ENCODE assay signal across 11 cellular contexts in the genomic region with DNA sequence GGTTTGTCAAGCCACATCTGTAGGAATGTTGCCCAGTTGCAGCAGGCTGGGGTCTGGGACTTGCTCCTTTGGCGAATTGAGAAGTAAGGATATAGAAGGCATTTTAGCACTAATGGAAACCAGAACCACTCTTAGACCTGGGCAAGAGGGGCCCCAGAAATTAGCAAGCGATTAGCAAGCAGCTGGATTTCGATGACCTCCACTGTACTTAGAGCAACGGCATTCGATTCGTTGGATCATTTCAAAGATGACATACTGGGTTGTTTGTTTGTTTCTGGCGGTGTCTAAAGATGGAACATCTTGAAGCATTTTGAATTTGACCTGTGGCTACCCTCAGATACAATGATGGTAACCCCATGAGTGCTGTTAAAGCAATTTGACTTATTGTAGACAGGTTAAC. TPM values are rescaled to one million over a fixed set of nuclear protein-coding genes. Genes with fewer than 3 reads are reported as not detected.
DNase-seq lines count a peak whose midpoint lies in the region; ATAC-seq and TF ChIP-seq lines count a peak whose summit lies in the region.
"Had no signal": no experiment of that assay in that cellular context is flagged by ENCODE, and none has a peak within 500 bp of the region (broad histone marks: within the 10 kb centered on the region; RNA-seq: fewer than 3 reads in every experiment).

No MANE protein-coding gene starts in this region.

- DNase-seq in activated CD4-positive, alpha-beta T cell treated with anti-CD3 and anti-CD28 coated beads, Interleukin-2, amount 10 ng/mL, durations not matched to agents 7 days and 5 days, result no peak
- DNase-seq in activated CD4-positive, alpha-beta T cell treated with anti-CD3 and anti-CD28 coated beads for 4 hours, result no peak
- no peak for DNase-seq in activated CD4-positive, alpha-beta memory T cell treated with anti-CD3 and anti-CD28 coated beads for 36 hours
- DNase-seq in stomach (no peak), Peyer's patch (no peak), NCI-H510A (lab: John Stamatoyannopoulos, UW) (no peak)
- DNase-seq: central memory CD4-positive, alpha-beta T cell; NK-92 treated with Interleukin-12 subunit alpha and Interleukin-12 subunit beta, amount 100 ng/mL, for 24 hours; stimulated activated CD4-positive, alpha-beta T cell treated with anti-CD3 and anti-CD28 coated beads, Interleukin-4, amount 100 ng/mL, for 24 hours had no signal

- H3K9me3 Mint-ChIP-seq in activated CD4-positive, alpha-beta T cell treated with anti-CD3 and anti-CD28 coated beads, Interleukin-2, amount 10 ng/mL, durations not matched to agents 7 days and 5 days, result peaks cover 2% of the 10 kb centered on the region
- H3K9me3 Mint-ChIP-seq in activated CD4-positive, alpha-beta memory T cell treated with anti-CD3 and anti-CD28 coated beads for 36 hours, result no peaks in the 10 kb centered on the region

- CTCF ChIA-PET in activated CD4-positive, alpha-beta T cell treated with anti-CD3 and anti-CD28 coated beads, Interleukin-2, amount 10 ng/mL, durations not matched to agents 7 days and 5 days (lab: Charles Lee), result no interaction called here
- CTCF ChIA-PET in activated CD4-positive, alpha-beta memory T cell treated with anti-CD3 and anti-CD28 coated beads for 36 hours (lab: Charles Lee), result interaction anchor here (3.4 kb wide), 1 partner anchor 101 kb away, joined by 13 read pairs; the partner anchor contains the start of gene PPARA

- POLR2A ChIA-PET in activated CD4-positive, alpha-beta T cell treated with anti-CD3 and anti-CD28 coated beads, Interleukin-2, amount 10 ng/mL, durations not matched to agents 7 days and 5 days (lab: Charles Lee), result no interaction called here
- POLR2A ChIA-PET in activated CD4-positive, alpha-beta memory T cell treated with anti-CD3 and anti-CD28 coated beads for 36 hours (lab: Charles Lee), result interaction anchor here (1.5 kb wide), 1 partner anchor 100 kb away, joined by 6 read pairs; the partner anchor contains the start of gene PPARA

- H3K9me3 ChIP-seq in iPS-15b (ENCODE audit: control insufficient read depth, insufficient read depth, low read length), result no peaks in the 10 kb centered on the region
- no peaks in the 10 kb centered on the region for H3K9me3 ChIP-seq in stomach
- no peaks in the 10 kb centered on the region for H3K9me3 ChIP-seq in Peyer's patch

- TF ChIP-seq POLR2A in stomach (IDR thresholded peaks at IDR 0.05) (no peak), Peyer's patch (IDR thresholded peaks at IDR 0.05) (no peak)

- H3K27me3 ChIP-seq in iPS-15b (ENCODE audit: control insufficient read depth, insufficient read depth, low read length) (peaks cover 8% of the 10 kb centered on the region), stomach (no peaks in the 10 kb centered on the region), Peyer's patch (no peaks in the 10 kb centered on the region)

- H3K36me3 Mint-ChIP-seq in activated CD4-positive, alpha-beta T cell treated with anti-CD3 and anti-CD28 coated beads, Interleukin-2, amount 10 ng/mL, durations not matched to agents 7 days and 5 days (ENCODE audit: low read depth), result peaks cover 8% of the 10 kb centered on the region
- no peaks in the 10 kb centered on the region for H3K36me3 Mint-ChIP-seq in activated CD4-positive, alpha-beta memory T cell treated with anti-CD3 and anti-CD28 coated beads for 36 hours

- WGBS in stomach, 5 donors, result 71 to 86% (median 82%) methylated on average over 7 of the region's 7 CpGs

- no peaks in the 10 kb centered on the region for H3K4me1 ChIP-seq in iPS-15b (ENCODE audit: control insufficient read depth, insufficient read depth, low read length)
- peaks cover 6 to 36% (median 23%) of the 10 kb centered on the region in 4 donors for H3K4me1 ChIP-seq in stomach
- H3K4me1 ChIP-seq in Peyer's patch, result peaks cover 0 to 17% (median 5%) of the 10 kb centered on the region in 4 donors

- peaks cover 25% of the 10 kb centered on the region for H3K4me1 Mint-ChIP-seq in activated CD4-positive, alpha-beta T cell treated with anti-CD3 and anti-CD28 coated beads, Interleukin-2, amount 10 ng/mL, durations not matched to agents 7 days and 5 days
- peaks cover 34% of the 10 kb centered on the region for H3K4me1 Mint-ChIP-seq in activated CD4-positive, alpha-beta memory T cell treated with anti-CD3 and anti-CD28 coated beads for 36 hours (ENCODE audit: low read depth)

- H3K9ac ChIP-seq in iPS-15b (ENCODE audit: low read depth, low read length), result no peak overlapping the region

- H3K4me3 ChIP-seq in iPS-15b (ENCODE audit: low read depth, low read length) (peak overlapping the region; percentile 77), stomach (peak overlapping the region; percentile 75 to 87 (median 83)), Peyer's patch (peak overlapping the region in 2 of 4 donors; percentile 65 to 79)

- H3K27ac Mint-ChIP-seq in activated CD4-positive, alpha-beta T cell treated with anti-CD3 and anti-CD28 coated beads, Interleukin-2, amount 10 ng/mL, durations not matched to agents 7 days and 5 days, result peak overlapping the region; percentile 92
- peak overlapping the region; percentile 65 for H3K27ac Mint-ChIP-seq in activated CD4-positive, alpha-beta memory T cell treated with anti-CD3 and anti-CD28 coated beads for 36 hours

- TF ChIP-seq CTCF in stomach (IDR thresholded peaks at IDR 0.05) (no peak), Peyer's patch (IDR thresholded peaks at IDR 0.05) (no peak)

- peak overlapping the region; percentile 82 for H3K4me3 Mint-ChIP-seq in activated CD4-positive, alpha-beta T cell treated with anti-CD3 and anti-CD28 coated beads, Interleukin-2, amount 10 ng/mL, durations not matched to agents 7 days and 5 days
- H3K4me3 Mint-ChIP-seq in activated CD4-positive, alpha-beta memory T cell treated with anti-CD3 and anti-CD28 coated beads for 36 hours, result peak overlapping the region; percentile 68

- ATAC-seq in HG03342 (IDR thresholded peaks at IDR 0.05; ENCODE audit: unreplicated experiment), result no peak

- peak overlapping the region in 3 of 5 donors; percentile 89 to 92 (median 90) for H3K27ac ChIP-seq in stomach
- H3K27ac ChIP-seq in Peyer's patch, result peak overlapping the region in 1 of 4 donors; percentile 92

- H3K36me3 ChIP-seq in iPS-15b (ENCODE audit: control insufficient read depth, insufficient read depth, low read length), result no peaks in the 10 kb centered on the region
- H3K36me3 ChIP-seq in stomach, result peaks cover 0 to 8% (median 3%) of the 10 kb centered on the region in 4 donors
- no peaks in the 10 kb centered on the region for H3K36me3 ChIP-seq in Peyer's patch

- intact Hi-C loops in activated CD4-positive, alpha-beta memory T cell treated with anti-CD3 and anti-CD28 coated beads for 36 hours (cut with micrococcal nuclease), result loop anchor here (2.0 kb wide), 3 partner anchors 30 to 102 kb away; no protein-coding TSS in a partner anchor
- intact Hi-C loops in stomach (cut with DNase I; ENCODE audit: low total_unique reads), result no loop called here

- H3K27me3 Mint-ChIP-seq in activated CD4-positive, alpha-beta T cell treated with anti-CD3 and anti-CD28 coated beads, Interleukin-2, amount 10 ng/mL, durations not matched to agents 7 days and 5 days, result no peaks in the 10 kb centered on the region
- H3K27me3 Mint-ChIP-seq in activated CD4-positive, alpha-beta memory T cell treated with anti-CD3 and anti-CD28 coated beads for 36 hours, result peaks cover under 1% of the 10 kb centered on the region

- no peak for TF ChIP-seq EP300 in stomach (IDR thresholded peaks at IDR 0.05)

RNA-seq across cellular contexts. Expression of gene CDPF1, which starts 1.2 kb away (rescaled TPM):
- total RNA-seq in activated CD4-positive, alpha-beta T cell treated with anti-CD3 and anti-CD28 coated beads, Interleukin-2, amount 10 ng/mL, durations not matched to agents 7 days and 5 days, result 10 to 100 TPM in 1 of 2 experiments, 1 to 10 TPM in 1; 9.2 to 10.8 TPM
- 1 to 10 TPM; 6.8 to 8.2 TPM for total RNA-seq in activated CD4-positive, alpha-beta memory T cell treated with anti-CD3 and anti-CD28 coated beads for 36 hours
- total RNA-seq in stomach (10 to 100 TPM in 3 of 5 donors, 1 to 10 TPM in 1, not detected in 1; 7.2 to 24.6 (median 12.7) TPM), Peyer's patch (10 to 100 TPM in 3 of 4 donors, 1 to 10 TPM in 1; 7.0 to 23.9 (median 12.1) TPM)
- polyA plus RNA-seq in stomach, result 10 to 100 TPM in 2 of 3 donors, 1 to 10 TPM in 1; 9.7 to 12.1 (median 11.6) TPM

RNA-seq across cellular contexts. Expression of gene PKDREJ, which starts 11.9 kb away (rescaled TPM):
- not detected for total RNA-seq in activated CD4-positive, alpha-beta T cell treated with anti-CD3 and anti-CD28 coated beads, Interleukin-2, amount 10 ng/mL, durations not matched to agents 7 days and 5 days
- not detected for total RNA-seq in activated CD4-positive, alpha-beta memory T cell treated with anti-CD3 and anti-CD28 coated beads for 36 hours
- total RNA-seq in stomach (under 1 TPM in 1 of 5 donors, not detected in 4; under 0.01 TPM), Peyer's patch (1 to 10 TPM in 1 of 4 donors, under 1 TPM in 2, not detected in 1; 0.13 to 1.3 (median 0.35) TPM)
- under 1 TPM in 2 of 3 donors, not detected in 1; 0.06 to 0.10 TPM for polyA plus RNA-seq in stomach

RNA-seq across cellular contexts. Expression of gene TTC38, which starts 16.5 kb away (rescaled TPM):
- 10 to 100 TPM; 11.4 to 12.5 TPM for total RNA-seq in activated CD4-positive, alpha-beta T cell treated with anti-CD3 and anti-CD28 coated beads, Interleukin-2, amount 10 ng/mL, durations not matched to agents 7 days and 5 days
- 1 to 10 TPM; 8.7 to 9.4 TPM for total RNA-seq in activated CD4-positive, alpha-beta memory T cell treated with anti-CD3 and anti-CD28 coated beads for 36 hours
- 100 to 1,000 TPM in 2 of 5 donors, 10 to 100 TPM in 3; 35.2 to 411 (median 88.8) TPM for total RNA-seq in stomach
- polyA plus RNA-seq in stomach, result 10 to 100 TPM; 20.0 to 36.4 (median 22.7) TPM
- total RNA-seq in Peyer's patch, result 100 to 1,000 TPM; 173 to 606 (median 587) TPM

RNA-seq across cellular contexts. Expression of gene GTSE1, which starts 45.4 kb away (rescaled TPM):
- total RNA-seq in activated CD4-positive, alpha-beta T cell treated with anti-CD3 and anti-CD28 coated beads, Interleukin-2, amount 10 ng/mL, durations not matched to agents 7 days and 5 days, result 100 to 1,000 TPM in 1 of 2 experiments, 10 to 100 TPM in 1; 96.4 to 103 TPM
- total RNA-seq in activated CD4-positive, alpha-beta memory T cell treated with anti-CD3 and anti-CD28 coated beads for 36 hours, result 10 to 100 TPM; 39.9 to 42.6 TPM
- total RNA-seq in stomach, result 10 to 100 TPM in 2 of 5 donors, 1 to 10 TPM in 3; 2.6 to 64.0 (median 8.1) TPM
- polyA plus RNA-seq in stomach, result 1 to 10 TPM; 1.1 to 4.3 (median 2.7) TPM
- total RNA-seq in Peyer's patch, result 10 to 100 TPM in 1 of 4 donors, 1 to 10 TPM in 3; 2.3 to 14.9 (median 5.9) TPM
